Comparison of ENCODE assay signal across 10 cellular contexts in genomic region chr20:22692119-22692475, GRCh38.
DNase-seq lines count a peak whose midpoint lies in the region; ATAC-seq and TF ChIP-seq lines count a peak whose summit lies in the region.
"Had no signal": no experiment of that assay in that cellular context is flagged by ENCODE, and none has a peak within 500 bp of the region (broad histone marks: within the 10 kb centered on the region; RNA-seq: fewer than 3 reads in every experiment).

No MANE protein-coding gene starts in this region.

- H3K4me2 ChIP-seq in IMR-90 (ENCODE audit: low read depth, low read length) (no peak overlapping the region), osteoblast (ENCODE audit: insufficient read depth, low read length) (peak overlapping the region; percentile 79)

- H3K4me1 Mint-ChIP-seq in activated naive CD4-positive, alpha-beta T cell treated with anti-CD3 and anti-CD28 coated beads for 36 hours (ENCODE audit: low read depth) = no peaks in the 10 kb centered on the region

- no peak overlapping the region for H4K5ac ChIP-seq in IMR-90 (ENCODE audit: low read depth, low read length)

- H3K27ac ChIP-seq in ACC112 (ENCODE audit: low read depth, low read length) = no peak overlapping the region
- H3K27ac ChIP-seq in IMR-90 (ENCODE audit: insufficient read depth, low read length) = no peak overlapping the region
- peak overlapping the region in 1 of 2 donors; percentile 64 for H3K27ac ChIP-seq in coronary artery
- no peak overlapping the region for H3K27ac ChIP-seq in osteoblast (ENCODE audit: low read depth, low read length)
- H3K27ac ChIP-seq: brain microvascular endothelial cell had no signal

- no peak for TF ChIP-seq RAD21 in IMR-90 (IDR thresholded peaks at IDR 0.05; ENCODE audit: low read length)

- H2AK9ac ChIP-seq in IMR-90 (replicated peaks; ENCODE audit: low read depth, low read length, poor library complexity) = no peak overlapping the region

- H3K4ac ChIP-seq in IMR-90 (ENCODE audit: low read depth, low read length) = no peak overlapping the region

- H3K27me3 ChIP-seq in ACC112 (ENCODE audit: insufficient read depth, low read length) (0 out of 2 replicates have a peak, but pooled peaks cover 3% of the 10 kb centered on the region), IMR-90 (ENCODE audit: control insufficient read depth, insufficient read depth, low read length) (peaks cover under 1% of the 10 kb centered on the region), osteoblast (ENCODE audit: insufficient read depth, low read length) (no peaks in the 10 kb centered on the region)
- H3K27me3 ChIP-seq: brain microvascular endothelial cell had no signal

- no peak overlapping the region for H3K9ac ChIP-seq in IMR-90 (ENCODE audit: low read depth, low read length)

- H3K9me3 ChIP-seq in IMR-90 (ENCODE audit: control insufficient read depth, insufficient read depth, low read length) (no peaks in the 10 kb centered on the region), osteoblast (ENCODE audit: low read depth, low read length) (no peaks in the 10 kb centered on the region)

- DNase-seq in IMR-90 (no peak), coronary artery (ENCODE audit: low spot score) (no peak), osteoblast (ENCODE audit: insufficient read length, low spot score, missing footprints) (no peak), GF-D8 (lab: John Stamatoyannopoulos, UW) (no peak), CD1c-positive myeloid dendritic cell (ENCODE audit: extremely low spot score) (no peak)
- DNase-seq in activated naive CD4-positive, alpha-beta T cell treated with anti-CD3 and anti-CD28 coated beads for 36 hours = no peak

- H2BK120ac ChIP-seq in IMR-90 (ENCODE audit: low read depth, low read length) = no peak overlapping the region

- no peaks in the 10 kb centered on the region for H3K79me1 ChIP-seq in IMR-90 (ENCODE audit: low read depth in 1 of 2, low read length in 2 of 2)

- H2AK5ac ChIP-seq in IMR-90 (ENCODE audit: low read depth, low read length) = no peak overlapping the region

- no peak overlapping the region for H3K14ac ChIP-seq in IMR-90 (replicated peaks; ENCODE audit: low read depth, low read length)

- BruUV-seq in IMR-90 (replicated peaks; lab: Mats Ljungman, UMichigan) = no TSS peak

- no peak overlapping the region for H3K23ac ChIP-seq in IMR-90 (ENCODE audit: low read depth, low read length)

- no peak overlapping the region for H4K8ac ChIP-seq in IMR-90 (ENCODE audit: low read depth in 2 of 2, low read length in 2 of 2)

- POLR2A ChIA-PET in IMR-90 (lab: Charles Lee; ENCODE audit: unreplicated experiment) = no interaction called here

- peak; percentile 13; the same call in 1 of the 2 replicates for ATAC-seq in IMR-90 (ENCODE audit: low read depth)
- ATAC-seq in GM19452 (IDR thresholded peaks at IDR 0.05; ENCODE audit: unreplicated experiment) = no peak

- H3K4me3 ChIP-seq in ACC112 (ENCODE audit: low read depth, low read length) (peak overlapping the region; percentile 53; the same call in 1 of the 2 replicates), IMR-90 (ENCODE audit: insufficient read depth, low read depth, low read length) (no peak overlapping the region), coronary artery (peak overlapping the region; percentile 61), osteoblast (ENCODE audit: insufficient read depth, low read length) (peak overlapping the region; percentile 45)

- H3K9me1 ChIP-seq in IMR-90 (ENCODE audit: insufficient read depth, low read length) = no peaks in the 10 kb centered on the region

- H2BK5ac ChIP-seq in IMR-90 (ENCODE audit: low read depth, low read length, poor library complexity, severe bottlenecking) = no peak overlapping the region

- no peak for TF ChIP-seq CTCF in IMR-90 (conservative IDR thresholded peaks at IDR 0.05; ENCODE audit: low read depth, low read length)
- no peak for TF ChIP-seq CTCF in coronary artery (IDR thresholded peaks at IDR 0.05)
- TF ChIP-seq CTCF in osteoblast (IDR thresholded peaks at IDR 0.05; ENCODE audit: extremely low read depth, low read depth, low read length) = no peak

- H3K79me2 ChIP-seq in ACC112 (ENCODE audit: control insufficient read depth, insufficient read depth, low read length, unreplicated experiment) (no peaks in the 10 kb centered on the region), osteoblast (ENCODE audit: insufficient read depth, low read length) (no peaks in the 10 kb centered on the region)

- H3K9me3 Mint-ChIP-seq in activated naive CD4-positive, alpha-beta T cell treated with anti-CD3 and anti-CD28 coated beads for 36 hours = no peaks in the 10 kb centered on the region

- no peaks in the 10 kb centered on the region for H3K36me3 Mint-ChIP-seq in activated naive CD4-positive, alpha-beta T cell treated with anti-CD3 and anti-CD28 coated beads for 36 hours (ENCODE audit: low read depth)
- H3K36me3 Mint-ChIP-seq: activated naive CD8-positive, alpha-beta T cell had no signal

- peaks cover 3% of the 10 kb centered on the region for H3K27me3 Mint-ChIP-seq in activated naive CD4-positive, alpha-beta T cell treated with anti-CD3 and anti-CD28 coated beads for 36 hours (ENCODE audit: low read depth)
- H3K27me3 Mint-ChIP-seq: activated naive CD8-positive, alpha-beta T cell had no signal

- no peak overlapping the region for H2BK15ac ChIP-seq in IMR-90 (ENCODE audit: low read depth, low read length)

- H4K20me1 ChIP-seq in IMR-90 (ENCODE audit: insufficient read depth, low read length) = no peaks in the 10 kb centered on the region
- no peaks in the 10 kb centered on the region for H4K20me1 ChIP-seq in osteoblast (ENCODE audit: insufficient read depth, low read length)

- intact Hi-C loops in IMR-90 (cut with micrococcal nuclease) = loop anchor here (10.0 kb wide), 1 partner anchor 913 kb away; the partner anchor contains the start of gene CST9
- intact Hi-C loops in activated naive CD4-positive, alpha-beta T cell treated with anti-CD3 and anti-CD28 coated beads for 36 hours (cut with micrococcal nuclease) = loop anchor here (5.0 kb wide), 1 partner anchor 755 kb away; no protein-coding TSS in a partner anchor

- H2AFZ ChIP-seq in ACC112 (ENCODE audit: low read length, unreplicated experiment) (peak overlapping the region; percentile 77), IMR-90 (replicated peaks; ENCODE audit: low read length, poor library complexity) (peak overlapping the region; percentile 86), osteoblast (ENCODE audit: low read length) (peak overlapping the region; percentile 96)

- no peaks in the 10 kb centered on the region for H3K36me3 ChIP-seq in ACC112 (ENCODE audit: insufficient read depth, low read length)
- no peaks in the 10 kb centered on the region for H3K36me3 ChIP-seq in IMR-90 (ENCODE audit: control insufficient read depth, insufficient read depth, low read length)
- H3K36me3 ChIP-seq in osteoblast (ENCODE audit: insufficient read depth, low read length) = no peaks in the 10 kb centered on the region
- H3K36me3 ChIP-seq: brain microvascular endothelial cell had no signal

- WGBS in IMR-90 (ENCODE audit: extremely low coverage in 2 of 2, insufficient read length in 1 of 2), 2 experiments = no CpG with 5 or more reads among the region's 4 CpGs

- no peak overlapping the region for H4K91ac ChIP-seq in IMR-90 (ENCODE audit: insufficient read depth, low read depth, low read length)

- CTCF ChIA-PET in IMR-90 (lab: Yijun Ruan, JAX) = interaction anchor here (0.6 to 2.8 kb wide), 16 partner anchors 10 to 691 kb away, joined by 3 to 56 read pairs (median 4); partner anchors contain the start of gene NXT1
- CTCF ChIA-PET in activated naive CD4-positive, alpha-beta T cell treated with anti-CD3 and anti-CD28 coated beads for 36 hours (lab: Charles Lee) = interaction anchor here (0.7 to 4.0 kb wide), 17 partner anchors 9 to 648 kb away, joined by 3 to 18 read pairs (median 4); no protein-coding TSS in a partner anchor

- no peak for TF ChIP-seq POLR2A in IMR-90 (IDR thresholded peaks at IDR 0.05; ENCODE audit: low read depth, low read length)

- H3K4me3 Mint-ChIP-seq in activated naive CD4-positive, alpha-beta T cell treated with anti-CD3 and anti-CD28 coated beads for 36 hours = no peak overlapping the region
- H3K4me3 Mint-ChIP-seq: activated naive CD8-positive, alpha-beta T cell had no signal

- dilution Hi-C loops in IMR-90 (cut with HindIII; ENCODE audit: low sequenced_read_pairs, unreplicated experiment) = no loop called here

- H3K18ac ChIP-seq in IMR-90 (ENCODE audit: low read depth, low read length) = no peak overlapping the region

- H3K27ac Mint-ChIP-seq in activated naive CD4-positive, alpha-beta T cell treated with anti-CD3 and anti-CD28 coated beads for 36 hours = no peak overlapping the region
- H3K27ac Mint-ChIP-seq: activated naive CD8-positive, alpha-beta T cell had no signal

- in situ Hi-C loops in IMR-90 (cut with MboI; ENCODE audit: low sequenced_read_pairs) = loop anchor here (5.0 to 10.0 kb wide), 2 partner anchors 543 to 650 kb away; no protein-coding TSS in a partner anchor

- H2BK20ac ChIP-seq in IMR-90 (ENCODE audit: low read depth, low read length) = no peak overlapping the region

- H3K4me1 ChIP-seq in ACC112 (ENCODE audit: control insufficient read depth, insufficient read depth, low read length, unreplicated experiment) = peaks cover 6% of the 10 kb centered on the region
- H3K4me1 ChIP-seq in IMR-90 (ENCODE audit: control insufficient read depth, insufficient read depth, low read length) = no peaks in the 10 kb centered on the region
- H3K4me1 ChIP-seq in osteoblast (ENCODE audit: insufficient read depth, low read length) = no peaks in the 10 kb centered on the region

- no peak overlapping the region for H3K56ac ChIP-seq in IMR-90 (ENCODE audit: extremely low read depth, insufficient read depth, low read length)

TF ChIP-seq in IMR-90, 13 proteins besides CTCF, POLR2A, EP300 and RAD21:
- no peak for TF ChIP-seq NFE2L2 (IDR thresholded peaks at IDR 0.05; ENCODE audit: low read depth, low read length)
- no peak for TF ChIP-seq MXI1 (IDR thresholded peaks at IDR 0.05; ENCODE audit: borderline replicate concordance, low read depth, low read length)
- TF ChIP-seq RFX5 (IDR thresholded peaks at IDR 0.05; ENCODE audit: low read depth, low read length) = no peak
- no peak for TF ChIP-seq FOS (IDR thresholded peaks at IDR 0.05; ENCODE audit: low read depth, low read length)
- TF ChIP-seq SMC3 (IDR thresholded peaks at IDR 0.05; ENCODE audit: low read depth, low read length) = no peak
